In genomic region chr14:65650843-65651242, GRCh38 we compare ENCODE assay signal across 25 cellular contexts.
"Had no signal": no experiment of that assay in that cellular context is flagged by ENCODE, and none has a peak within 500 bp of the region (broad histone marks: within the 10 kb centered on the region; RNA-seq: fewer than 3 reads in every experiment).

No MANE protein-coding gene starts in this region.

- H3K4me3 Mint-ChIP-seq: activated B cell treated with CpG ODN at 0.5 μM for 24 hours; activated CD4-positive, alpha-beta memory T cell treated with anti-CD3 and anti-CD28 coated beads for 36 hours; activated CD4-positive, alpha-beta T cell treated with anti-CD3 and anti-CD28 coated beads, Interleukin-2, amount 10 ng/mL, durations not matched to agents 7 days and 5 days; activated naive CD4-positive, alpha-beta T cell treated with anti-CD3 and anti-CD28 coated beads for 36 hours; activated naive CD8-positive, alpha-beta T cell; activated T-helper 17 cell treated with anti-CD3 and anti-CD28 coated beads, Interleukin-2, amount 50 U/mL, for 72 hours; brain had no signal

- H3K27me3 Mint-ChIP-seq: activated B cell treated with CpG ODN at 0.5 μM for 24 hours; activated CD4-positive, alpha-beta memory T cell treated with anti-CD3 and anti-CD28 coated beads for 36 hours; activated CD4-positive, alpha-beta T cell treated with anti-CD3 and anti-CD28 coated beads, Interleukin-2, amount 10 ng/mL, durations not matched to agents 7 days and 5 days; activated naive CD8-positive, alpha-beta T cell; activated T-helper 17 cell treated with anti-CD3 and anti-CD28 coated beads, Interleukin-2, amount 50 U/mL, for 72 hours; brain had no signal

- ATAC-seq: activated T-helper 17 cell treated with anti-CD3 and anti-CD28 coated beads, Interleukin-2, amount 50 U/mL, for 72 hours; K562 had no signal

- DNase-seq: activated B cell treated with CpG ODN at 0.5 μM for 24 hours; activated CD4-positive, alpha-beta memory T cell treated with anti-CD3 and anti-CD28 coated beads for 36 hours; activated CD4-positive, alpha-beta T cell treated with anti-CD3 and anti-CD28 coated beads for 1 hour; activated CD4-positive, alpha-beta T cell treated with anti-CD3 and anti-CD28 coated beads, Interleukin-2, amount 10 ng/mL, durations not matched to agents 7 days and 5 days; activated CD8-positive, alpha-beta memory T cell treated with anti-CD3 and anti-CD28 coated beads for 24 hours; activated gamma-delta T cell; activated naive CD4-positive, alpha-beta T cell treated with anti-CD3 and anti-CD28 coated beads for 36 hours; activated T-cell treated with anti-CD3 and anti-CD28 coated beads for 4 hours; activated T-cell treated with anti-CD3 and anti-CD28 coated beads, Interleukin-2, amount 50 U/mL, for 48 hours; Karpas-422; NCI-H1694; NCI-H2029 treated with DMSO at 0.1 percent for 48 hours; NCI-H226; NCI-H526; Peyer's patch; SHP77; T-helper 2 cell; T1000 had no signal

- H3K9me3 Mint-ChIP-seq: activated T-helper 17 cell treated with anti-CD3 and anti-CD28 coated beads, Interleukin-2, amount 50 U/mL, for 72 hours had no signal

- FAIRE-seq: astrocyte, colon, K562, TTC549 had no signal

- H3K4me1 Mint-ChIP-seq: activated B cell treated with CpG ODN at 0.5 μM for 24 hours; activated CD4-positive, alpha-beta T cell treated with anti-CD3 and anti-CD28 coated beads, Interleukin-2, amount 10 ng/mL, durations not matched to agents 7 days and 5 days; activated T-helper 17 cell treated with anti-CD3 and anti-CD28 coated beads, Interleukin-2, amount 50 U/mL, for 72 hours had no signal

- H3K27ac Mint-ChIP-seq: activated B cell treated with CpG ODN at 0.5 μM for 24 hours; activated CD4-positive, alpha-beta memory T cell treated with anti-CD3 and anti-CD28 coated beads for 36 hours; activated naive CD4-positive, alpha-beta T cell treated with anti-CD3 and anti-CD28 coated beads for 36 hours; activated naive CD8-positive, alpha-beta T cell; activated T-helper 17 cell treated with anti-CD3 and anti-CD28 coated beads, Interleukin-2, amount 50 U/mL, for 72 hours had no signal
